ENCODE assay signal across 8 cellular contexts in the genomic region with DNA sequence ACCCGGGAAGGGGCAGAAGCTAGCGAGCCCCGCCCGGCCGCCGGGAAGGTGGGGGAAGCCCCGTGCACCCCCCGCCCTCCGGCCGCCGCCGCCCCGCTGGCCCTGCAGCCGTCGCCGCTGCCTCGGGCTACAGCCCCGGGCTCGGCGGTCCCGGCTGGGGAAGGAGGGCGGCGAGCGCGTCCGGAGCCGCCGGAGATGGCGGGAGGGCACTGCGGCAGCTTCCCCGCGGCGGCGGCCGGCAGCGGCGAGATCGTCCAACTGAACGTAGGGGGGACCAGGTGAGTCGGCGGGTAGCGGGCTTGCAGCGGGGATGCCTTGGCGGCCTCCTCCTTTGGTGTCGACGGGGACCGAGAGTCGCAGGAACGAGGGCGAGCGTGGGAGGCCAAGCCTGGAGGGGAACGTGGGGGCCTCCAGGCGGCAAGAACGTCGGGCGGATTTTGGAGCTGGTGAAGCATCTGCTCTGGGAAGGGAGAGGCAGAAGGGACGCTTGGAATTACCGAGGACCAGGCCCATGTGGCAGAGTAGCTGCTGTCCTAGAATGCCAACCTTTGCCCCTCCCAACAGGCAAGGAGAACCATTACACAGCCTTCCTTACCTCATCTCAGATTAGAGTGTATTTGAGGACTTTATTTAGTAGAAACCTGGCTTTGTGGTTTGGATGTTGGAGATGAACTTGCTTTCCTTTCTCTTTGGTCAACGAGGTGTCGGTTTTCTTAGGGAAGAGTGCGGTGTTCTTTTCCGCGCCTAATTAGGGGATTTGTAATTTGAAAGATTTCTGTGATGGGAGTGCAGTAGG. TPM values are rescaled to one million over a fixed set of nuclear protein-coding genes. Genes with fewer than 3 reads are reported as not detected.
DNase-seq lines count a peak whose midpoint lies in the region; ATAC-seq and FAIRE-seq lines count a peak whose summit lies in the region.

No MANE protein-coding gene starts in this region.

- ATAC-seq in GM21723 (IDR thresholded peaks at IDR 0.05; ENCODE audit: unreplicated experiment), result peak; percentile 65
- ATAC-seq in left ventricle myocardium superior, result peak; percentile 79

- no peak for FAIRE-seq in RCC 7860 (lab: Jason Lieb, UNC)

- peak; percentile 71 for DNase-seq in ELF-1 (ENCODE audit: low read depth, low spot score)
- peak; percentile 75 for DNase-seq in HuH-7.5 (ENCODE audit: low spot score)
- DNase-seq in RCC 7860 (ENCODE audit: low spot score), result peak; percentile 51
- DNase-seq in amniotic epithelial cell (ENCODE audit: low read depth), result peak; percentile 67
- no peak for DNase-seq in left ventricle myocardium superior
- DNase-seq in posterior vena cava (ENCODE audit: low spot score), result peak; percentile 83
- no peak for DNase-seq in GOT3 (lab: John Stamatoyannopoulos, UW)

- intact Hi-C loops in left ventricle myocardium superior (cut with micrococcal nuclease), result no loop called here
- intact Hi-C loops in posterior vena cava (cut with DNase I), result no loop called here

RNA-seq across cellular contexts. Expression of gene KCTD3, which starts 0.6 kb away (rescaled TPM):
- total RNA-seq in left ventricle myocardium superior (13.6 TPM), posterior vena cava (10 to 100 TPM; 40.2 to 43.8 TPM)

Comparison
In these comparisons a context has a peak if more than half of its experiments do, and no peak if none do; other contexts are left out.
1. DNase-seq: peak in ELF-1 (single experiment), HuH-7.5 (single experiment), RCC 7860 (single experiment), amniotic epithelial cell (single experiment) and posterior vena cava (single experiment); none in left ventricle myocardium superior (single experiment) and GOT3 (single experiment).